ENCODE assay signal across 10 cellular contexts in the genomic region with DNA sequence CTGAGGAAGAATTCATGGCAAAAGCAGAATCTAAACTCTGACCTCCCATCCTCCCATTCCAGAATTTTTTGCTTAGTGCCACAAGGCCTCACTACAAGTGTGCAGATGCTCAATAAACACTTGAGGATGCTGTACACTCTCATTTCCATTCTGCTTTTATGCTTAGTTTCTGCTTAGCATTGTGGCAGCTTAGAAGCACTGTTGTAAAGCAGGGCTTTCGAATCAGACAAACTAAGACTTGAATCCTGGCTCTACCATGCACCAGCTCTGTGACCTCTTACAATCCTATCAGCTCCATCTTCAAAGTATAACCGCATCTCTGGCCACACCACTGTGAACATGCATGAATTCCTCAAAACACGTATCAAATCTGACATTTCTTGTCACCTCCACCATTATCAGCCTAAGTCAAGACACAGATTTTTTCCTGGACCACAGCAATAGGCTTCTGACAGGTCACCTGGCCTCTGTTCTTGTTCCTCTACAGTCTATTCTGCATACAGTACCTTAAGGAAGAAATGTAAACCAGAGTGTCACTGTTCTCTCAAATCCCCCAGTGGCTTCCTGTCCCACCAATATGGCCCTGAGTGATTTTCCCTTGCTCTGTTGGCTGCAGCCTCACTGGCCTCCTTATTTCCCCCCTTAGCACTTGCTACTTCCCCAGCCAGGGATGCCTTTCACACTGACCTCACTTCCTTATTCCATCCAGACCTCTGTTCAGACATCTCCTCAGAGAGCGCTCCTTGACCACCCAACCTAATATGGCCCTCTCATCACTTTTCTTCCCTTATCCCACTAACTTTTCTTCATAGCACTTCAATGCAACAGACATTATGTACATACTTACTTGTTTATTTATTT. TPM values are rescaled to one million over a fixed set of nuclear protein-coding genes. Genes with fewer than 3 reads are reported as not detected.
DNase-seq lines count a peak whose midpoint lies in the region; ATAC-seq and TF ChIP-seq lines count a peak whose summit lies in the region.
"Had no signal": no experiment of that assay in that cellular context is flagged by ENCODE, and none has a peak within 500 bp of the region (broad histone marks: within the 10 kb centered on the region; RNA-seq: fewer than 3 reads in every experiment).

No MANE protein-coding gene starts in this region.

- H3K4me1 ChIP-seq in BE2C: no peaks in the 10 kb centered on the region

- peaks cover 0 to 11% of the 10 kb centered on the region in 2 donors for H3K4me1 Mint-ChIP-seq in natural killer cell
- peaks cover 6% of the 10 kb centered on the region for H3K4me1 Mint-ChIP-seq in activated T-helper 2 cell treated with anti-CD3 and anti-CD28 coated beads, Interferon-gamma antibody, Interleukin-2, Interleukin-4, amounts not matched to agents 10 μg/mL and 5 μg/mL and 100 μg/mL, durations not matched to agents 14 hours and 24 hours and 36 hours (ENCODE audit: low read depth)
- H3K4me1 Mint-ChIP-seq: endodermal cell had no signal

- DNase-seq in SKM-1 treated with dmso at 0.1 percent for 144 hours (lab: John Stamatoyannopoulos, UW; ENCODE audit: unreplicated experiment): peak; percentile 56
- no peak for DNase-seq in natural killer cell
- no peak for DNase-seq in activated T-helper 2 cell treated with anti-CD3 and anti-CD28 coated beads, Interferon-gamma antibody, Interleukin-2, Interleukin-4, amounts not matched to agents 10 μg/mL and 5 μg/mL and 100 μg/mL, durations not matched to agents 14 hours and 24 hours and 36 hours (ENCODE audit: low spot score)
- no peak for DNase-seq in BE2C
- no peak for DNase-seq in C1 segment of cervical spinal cord (lab: John Stamatoyannopoulos, UW)
- no peak for DNase-seq in kidney tubule cell (ENCODE audit: low spot score)
- DNase-seq: endodermal cell had no signal

- peak; percentile 14 for ATAC-seq in GM19023 (IDR thresholded peaks at IDR 0.05; ENCODE audit: unreplicated experiment)
- peak; percentile 34 for ATAC-seq in HG02852 (IDR thresholded peaks at IDR 0.05; ENCODE audit: unreplicated experiment)
- peak in 1 of 3 donors; percentile 20 for ATAC-seq in natural killer cell

- H3K36me3 Mint-ChIP-seq in natural killer cell: no peaks in the 10 kb centered on the region
- no peaks in the 10 kb centered on the region for H3K36me3 Mint-ChIP-seq in activated T-helper 2 cell treated with anti-CD3 and anti-CD28 coated beads, Interferon-gamma antibody, Interleukin-2, Interleukin-4, amounts not matched to agents 10 μg/mL and 5 μg/mL and 100 μg/mL, durations not matched to agents 14 hours and 24 hours and 36 hours (ENCODE audit: low read depth)
- H3K36me3 Mint-ChIP-seq: immature natural killer cell had no signal

- H3K4me3 ChIP-seq in BE2C (ENCODE audit: low read depth, low read length): no peak overlapping the region

- no peaks in the 10 kb centered on the region for H3K9me3 ChIP-seq in BE2C

- H3K27me3 ChIP-seq in BE2C: no peaks in the 10 kb centered on the region

- H3K4me3 Mint-ChIP-seq in natural killer cell: no peak overlapping the region
- no peak overlapping the region for H3K4me3 Mint-ChIP-seq in activated T-helper 2 cell treated with anti-CD3 and anti-CD28 coated beads, Interferon-gamma antibody, Interleukin-2, Interleukin-4, amounts not matched to agents 10 μg/mL and 5 μg/mL and 100 μg/mL, durations not matched to agents 14 hours and 24 hours and 36 hours (ENCODE audit: low read depth)
- H3K4me3 Mint-ChIP-seq: endodermal cell had no signal

- no peak overlapping the region for H3K27ac Mint-ChIP-seq in natural killer cell
- H3K27ac Mint-ChIP-seq in activated T-helper 2 cell treated with anti-CD3 and anti-CD28 coated beads, Interferon-gamma antibody, Interleukin-2, Interleukin-4, amounts not matched to agents 10 μg/mL and 5 μg/mL and 100 μg/mL, durations not matched to agents 14 hours and 24 hours and 36 hours: no peak overlapping the region
- H3K27ac Mint-ChIP-seq: endodermal cell, immature natural killer cell had no signal

- TF ChIP-seq CTCF in natural killer cell (IDR thresholded peaks at IDR 0.05) (peak; percentile 23), BE2C (IDR thresholded peaks at IDR 0.05; ENCODE audit: low read depth, low read length) (no peak)

- H3K36me3 ChIP-seq in BE2C: no peaks in the 10 kb centered on the region

- H3K27me3 Mint-ChIP-seq in natural killer cell (ENCODE audit: low read depth in 2 of 2): peaks cover 0 to 10% of the 10 kb centered on the region in 2 donors
- H3K27me3 Mint-ChIP-seq in activated T-helper 2 cell treated with anti-CD3 and anti-CD28 coated beads, Interferon-gamma antibody, Interleukin-2, Interleukin-4, amounts not matched to agents 10 μg/mL and 5 μg/mL and 100 μg/mL, durations not matched to agents 14 hours and 24 hours and 36 hours (ENCODE audit: low read depth): peaks cover 9% of the 10 kb centered on the region

- H3K9me3 Mint-ChIP-seq in natural killer cell: no peaks in the 10 kb centered on the region
- no peaks in the 10 kb centered on the region for H3K9me3 Mint-ChIP-seq in activated T-helper 2 cell treated with anti-CD3 and anti-CD28 coated beads, Interferon-gamma antibody, Interleukin-2, Interleukin-4, amounts not matched to agents 10 μg/mL and 5 μg/mL and 100 μg/mL, durations not matched to agents 14 hours and 24 hours and 36 hours
- H3K9me3 Mint-ChIP-seq: endodermal cell, immature natural killer cell had no signal

- intact Hi-C loops in natural killer cell (cut with micrococcal nuclease): no loop called here
- intact Hi-C loops in activated T-helper 2 cell treated with anti-CD3 and anti-CD28 coated beads, Interferon-gamma antibody, Interleukin-2, Interleukin-4, amounts not matched to agents 10 μg/mL and 5 μg/mL and 100 μg/mL, durations not matched to agents 14 hours and 24 hours and 36 hours (cut with micrococcal nuclease): loop anchor here (2.0 to 5.0 kb wide), 3 partner anchors 33 to 623 kb away; a partner anchor contains a TSS

RNA-seq across cellular contexts. Expression of a gene that starts 8.1 kb away (rescaled TPM):
- total RNA-seq in natural killer cell: 100 to 1,000 TPM; 121 to 130 (median 125) TPM
- total RNA-seq in activated T-helper 2 cell treated with anti-CD3 and anti-CD28 coated beads, Interferon-gamma antibody, Interleukin-2, Interleukin-4, amounts not matched to agents 10 μg/mL and 5 μg/mL and 100 μg/mL, durations not matched to agents 14 hours and 24 hours and 36 hours: 48.3 and 52.0 TPM in 2 replicates
- 4.3 TPM for polyA plus RNA-seq in BE2C (2012; ENCODE audit: insufficient read depth, insufficient read length, low read depth)

RNA-seq across cellular contexts. Expression of a gene that starts 32.6 kb away (rescaled TPM):
- 10 to 100 TPM in 2 of 3 donors, 1 to 10 TPM in 1; 8.4 to 14.4 (median 11.1) TPM for total RNA-seq in natural killer cell
- 24.7 and 32.4 TPM in 2 replicates for total RNA-seq in activated T-helper 2 cell treated with anti-CD3 and anti-CD28 coated beads, Interferon-gamma antibody, Interleukin-2, Interleukin-4, amounts not matched to agents 10 μg/mL and 5 μg/mL and 100 μg/mL, durations not matched to agents 14 hours and 24 hours and 36 hours
- 9.7 TPM for polyA plus RNA-seq in BE2C (2012; ENCODE audit: insufficient read depth, insufficient read length, low read depth)
